13 cellular contexts compared by ENCODE assay signal in the genomic region with DNA sequence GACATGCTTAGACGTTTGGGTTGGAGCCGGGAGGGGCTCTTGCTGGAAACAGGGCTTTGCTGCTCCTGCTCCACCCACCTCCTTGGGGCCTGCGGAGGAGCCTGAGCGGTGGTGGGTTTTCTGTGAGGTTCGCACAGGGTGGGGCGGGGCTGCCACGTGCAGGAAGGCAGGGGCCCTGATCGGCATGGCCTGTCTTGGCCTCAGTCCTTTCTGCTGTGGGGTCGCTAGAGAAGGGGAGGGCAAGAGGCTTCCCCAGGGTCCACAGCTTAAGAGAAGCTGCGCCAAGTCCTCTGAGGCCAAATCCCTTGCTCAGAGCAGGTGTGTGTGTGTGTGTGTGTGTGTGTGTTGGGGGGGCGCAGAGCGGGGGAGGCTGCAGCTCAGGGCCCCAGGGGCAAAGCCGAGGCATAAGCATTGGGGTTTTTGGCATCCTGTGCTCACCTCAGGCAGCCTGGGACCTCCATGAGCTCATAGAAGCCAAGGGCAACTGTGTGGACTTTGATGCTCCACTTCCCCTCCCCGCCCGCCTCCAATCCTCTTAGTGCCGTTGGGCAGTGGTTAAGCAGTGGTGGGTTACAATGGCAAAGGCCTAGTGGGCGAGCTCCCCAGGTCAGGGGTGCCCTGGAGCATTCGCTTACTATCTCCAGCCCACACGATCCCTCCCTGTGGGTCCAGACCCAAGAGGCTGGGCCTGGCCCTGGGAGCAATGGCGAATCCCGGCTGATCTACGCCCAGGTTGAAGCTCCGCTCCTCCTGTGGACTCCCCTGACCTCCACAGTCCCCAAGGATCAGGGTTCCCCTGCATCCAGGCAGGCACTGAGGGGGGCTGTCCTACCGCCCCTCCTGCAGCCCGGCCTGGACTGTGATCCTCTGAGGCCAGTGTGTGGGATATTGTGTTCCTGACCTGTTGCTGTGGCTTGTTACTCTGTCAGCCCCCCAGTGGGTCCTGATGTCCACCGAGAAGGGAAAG. TPM values are rescaled to one million over a fixed set of nuclear protein-coding genes. Genes with fewer than 3 reads are reported as not detected.
DNase-seq lines count a peak whose midpoint lies in the region; TF ChIP-seq lines count a peak whose summit lies in the region.
"Had no signal": no experiment of that assay in that cellular context is flagged by ENCODE, and none has a peak within 500 bp of the region (broad histone marks: within the 10 kb centered on the region; RNA-seq: fewer than 3 reads in every experiment).

No MANE protein-coding gene starts in this region.

- WGBS in SK-N-SH (ENCODE audit: low lambda C conversion rate), result 77% methylated on average over 18 of the region's 26 CpGs

- TF ChIP-seq CTCF in SK-N-SH (IDR thresholded peaks at IDR 0.05), result no peak

- no peaks in the 10 kb centered on the region for H4K20me1 ChIP-seq in SK-N-SH (ENCODE audit: insufficient read depth)

- peaks cover 64% of the 10 kb centered on the region for H3K4me1 ChIP-seq in effector memory CD4-positive, alpha-beta T cell (ENCODE audit: control insufficient read depth, insufficient read depth, low read length, poor library complexity, severe bottlenecking)
- H3K4me1 ChIP-seq in skeletal muscle tissue (ENCODE audit: control insufficient read depth in 3 of 3, insufficient read depth in 3 of 3, low read length in 3 of 3), result peaks cover 52 to 61% (median 58%) of the 10 kb centered on the region in 3 donors
- H3K4me1 ChIP-seq in SK-N-SH (ENCODE audit: control insufficient read depth in 1 of 2, insufficient read depth in 2 of 2, low read depth in 1 of 2, low read length in 1 of 2), result peaks cover 0 to 17% of the 10 kb centered on the region in 2 experiments; a peak in 1 of 4 replicates

- no peak overlapping the region for H3K4me2 ChIP-seq in SK-N-SH

- H3K4me3 Mint-ChIP-seq in activated CD4-positive, alpha-beta memory T cell treated with anti-CD3 and anti-CD28 coated beads, Interleukin-2, amount 10 ng/mL, durations not matched to agents 7 days and 5 days, result no peak overlapping the region
- H3K4me3 Mint-ChIP-seq: activated B cell treated with CpG ODN at 0.5 μM for 24 hours had no signal

- DNase-seq in Jurkat, Clone E6-1 (ENCODE audit: low read depth, low spot score), result peak; percentile 75
- no peak for DNase-seq in activated CD4-positive, alpha-beta memory T cell treated with anti-CD3 and anti-CD28 coated beads, Interleukin-2, amount 10 ng/mL, durations not matched to agents 7 days and 5 days
- DNase-seq in effector memory CD4-positive, alpha-beta T cell, result no peak
- DNase-seq in ecto neural progenitor cell (ENCODE audit: low spot score) (no peak), NCI-H2171 treated with DMSO at 0.1 percent for 48 hours (lab: John Stamatoyannopoulos, UW) (no peak), SK-N-SH (no peak), SW480 (ENCODE audit: low spot score) (no peak)
- DNase-seq: activated B cell treated with CpG ODN at 0.5 μM for 24 hours, NCI-H187, sigmoid colon had no signal

- H3K9me3 Mint-ChIP-seq in activated CD4-positive, alpha-beta memory T cell treated with anti-CD3 and anti-CD28 coated beads, Interleukin-2, amount 10 ng/mL, durations not matched to agents 7 days and 5 days, result no peaks in the 10 kb centered on the region
- H3K9me3 Mint-ChIP-seq: activated B cell treated with CpG ODN at 0.5 μM for 24 hours had no signal

- no peaks in the 10 kb centered on the region for H3K36me3 Mint-ChIP-seq in activated CD4-positive, alpha-beta memory T cell treated with anti-CD3 and anti-CD28 coated beads, Interleukin-2, amount 10 ng/mL, durations not matched to agents 7 days and 5 days (ENCODE audit: low read depth)

- no peaks in the 10 kb centered on the region for H3K36me3 ChIP-seq in effector memory CD4-positive, alpha-beta T cell (ENCODE audit: control insufficient read depth, insufficient read depth, low read length)
- H3K36me3 ChIP-seq in skeletal muscle tissue (ENCODE audit: control insufficient read depth in 3 of 3, insufficient read depth in 3 of 3, low read length in 3 of 3) (no peaks in the 10 kb centered on the region), SK-N-SH (replicated peaks in 1 of 2; ENCODE audit: control insufficient read depth in 1 of 2, insufficient read depth in 2 of 2, low read length in 1 of 2) (no peaks in the 10 kb centered on the region)
- H3K36me3 ChIP-seq: sigmoid colon, thyroid gland had no signal

- no peaks in the 10 kb centered on the region for H3K27me3 ChIP-seq in effector memory CD4-positive, alpha-beta T cell (replicated peaks; ENCODE audit: control insufficient read depth, insufficient read depth, low read length, poor library complexity, severe bottlenecking)
- H3K27me3 ChIP-seq in skeletal muscle tissue (ENCODE audit: control insufficient read depth in 3 of 3, insufficient read depth in 3 of 3, low read length in 3 of 3) (peaks cover 0 to 2% (median 0%) of the 10 kb centered on the region in 3 donors), SK-N-SH (ENCODE audit: insufficient read depth) (peaks cover 6% of the 10 kb centered on the region; the same call in 1 of the 2 replicates)
- H3K27me3 ChIP-seq: sigmoid colon, thyroid gland had no signal

- no peaks in the 10 kb centered on the region for H3F3A ChIP-seq in SK-N-SH (replicated peaks; ENCODE audit: insufficient read depth)

- H3K9me2 ChIP-seq in SK-N-SH, result no peaks in the 10 kb centered on the region

- TF ChIP-seq RAD21 in SK-N-SH (IDR thresholded peaks at IDR 0.05; ENCODE audit: low read length), result no peak

- H3K27ac ChIP-seq in effector memory CD4-positive, alpha-beta T cell (ENCODE audit: insufficient read depth, low read length, poor library complexity, severe bottlenecking), result peak overlapping the region; percentile 83
- H3K27ac ChIP-seq in skeletal muscle tissue (ENCODE audit: low read depth, low read length) (peak overlapping the region; percentile 91), SK-N-SH (ENCODE audit: low read depth in 2 of 2, low read length in 1 of 2) (no peak overlapping the region)
- H3K27ac ChIP-seq: thyroid gland had no signal

- H3K9me3 ChIP-seq in effector memory CD4-positive, alpha-beta T cell (ENCODE audit: control insufficient read depth, low read length), result no peaks in the 10 kb centered on the region
- H3K9me3 ChIP-seq in skeletal muscle tissue (ENCODE audit: control insufficient read depth in 3 of 3, low read length in 3 of 3) (no peaks in the 10 kb centered on the region), SK-N-SH (no peaks in the 10 kb centered on the region)
- H3K9me3 ChIP-seq: sigmoid colon, thyroid gland had no signal

- POLR2A ChIA-PET in activated CD4-positive, alpha-beta memory T cell treated with anti-CD3 and anti-CD28 coated beads, Interleukin-2, amount 10 ng/mL, durations not matched to agents 7 days and 5 days (lab: Charles Lee), result interaction anchor here (0.8 to 7.3 kb wide), 11 partner anchors 9 to 183 kb away, joined by 3 to 87 read pairs (median 4); a partner anchor contains a TSS
- POLR2A ChIA-PET in SK-N-SH (lab: Yijun Ruan, JAX), result no interaction called here

- CTCF ChIA-PET in activated CD4-positive, alpha-beta memory T cell treated with anti-CD3 and anti-CD28 coated beads, Interleukin-2, amount 10 ng/mL, durations not matched to agents 7 days and 5 days (lab: Charles Lee), result interaction anchor here (0.6 to 2.9 kb wide), 9 partner anchors 9 to 398 kb away, joined by 3 to 18 read pairs (median 4); no protein-coding TSS in a partner anchor
- CTCF ChIA-PET in SK-N-SH (lab: Yijun Ruan, JAX), result interaction anchor here (2.6 kb wide), 1 partner anchor 16 kb away, joined by 12 read pairs; no protein-coding TSS in a partner anchor

- no peak for TF ChIP-seq EP300 in SK-N-SH (IDR thresholded peaks at IDR 0.05; ENCODE audit: borderline replicate concordance in 1 of 2, low read depth in 1 of 2, low read length in 1 of 2)

- H3K79me2 ChIP-seq in SK-N-SH (ENCODE audit: insufficient read depth), result no peaks in the 10 kb centered on the region

- H3K4me1 Mint-ChIP-seq in activated CD4-positive, alpha-beta memory T cell treated with anti-CD3 and anti-CD28 coated beads, Interleukin-2, amount 10 ng/mL, durations not matched to agents 7 days and 5 days, result peaks cover 62% of the 10 kb centered on the region

- peak overlapping the region; percentile 98 for H3K27ac Mint-ChIP-seq in activated CD4-positive, alpha-beta memory T cell treated with anti-CD3 and anti-CD28 coated beads, Interleukin-2, amount 10 ng/mL, durations not matched to agents 7 days and 5 days
- H3K27ac Mint-ChIP-seq: activated B cell treated with CpG ODN at 0.5 μM for 24 hours had no signal

- H3K27me3 Mint-ChIP-seq in activated CD4-positive, alpha-beta memory T cell treated with anti-CD3 and anti-CD28 coated beads, Interleukin-2, amount 10 ng/mL, durations not matched to agents 7 days and 5 days, result no peaks in the 10 kb centered on the region

- no peak overlapping the region for H2AFZ ChIP-seq in SK-N-SH (ENCODE audit: low read depth)

- H3K4me3 ChIP-seq in Jurkat, Clone E6-1 (ENCODE audit: low read length), result no peak overlapping the region; the same call in 1 of the 2 replicates
- H3K4me3 ChIP-seq in effector memory CD4-positive, alpha-beta T cell (ENCODE audit: insufficient read depth, low read depth, low read length, poor library complexity, severe bottlenecking), result no peak overlapping the region
- H3K4me3 ChIP-seq in skeletal muscle tissue (ENCODE audit: low read length in 3 of 3), result peak overlapping the region in 1 of 3 donors; percentile 22
- H3K4me3 ChIP-seq in SK-N-SH (ENCODE audit: low read depth in 2 of 2, low read length in 1 of 2), result no peak overlapping the region
- H3K4me3 ChIP-seq: sigmoid colon, thyroid gland had no signal

- H3K9ac ChIP-seq in skeletal muscle tissue (ENCODE audit: low read depth in 1 of 3, low read length in 3 of 3), result peak overlapping the region in 1 of 3 donors; percentile 92
- no peak overlapping the region for H3K9ac ChIP-seq in SK-N-SH

TF ChIP-seq in SK-N-SH, 30 proteins besides CTCF, POLR2A, EP300 and RAD21 (continues in another document):
- TF ChIP-seq, protein P1, sequence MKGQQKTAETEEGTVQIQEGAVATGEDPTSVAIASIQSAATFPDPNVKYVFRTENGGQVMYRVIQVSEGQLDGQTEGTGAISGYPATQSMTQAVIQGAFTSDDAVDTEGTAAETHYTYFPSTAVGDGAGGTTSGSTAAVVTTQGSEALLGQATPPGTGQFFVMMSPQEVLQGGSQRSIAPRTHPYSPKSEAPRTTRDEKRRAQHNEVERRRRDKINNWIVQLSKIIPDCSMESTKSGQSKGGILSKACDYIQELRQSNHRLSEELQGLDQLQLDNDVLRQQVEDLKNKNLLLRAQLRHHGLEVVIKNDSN (IDR thresholded peaks at IDR 0.05; ENCODE audit: borderline replicate concordance, low read depth), result no peak
- TF ChIP-seq CHD2 (IDR thresholded peaks at IDR 0.05; ENCODE audit: low read length, partially characterized antibody) (no peak), FOXM1 (IDR thresholded peaks at IDR 0.05; ENCODE audit: low read depth) (no peak), EZH2phosphoT487 (IDR thresholded peaks at IDR 0.05; ENCODE audit: borderline replicate concordance, low read depth) (no peak)

RNA-seq across cellular contexts. Expression of a gene that starts 28.9 kb away (rescaled TPM):
- polyA plus RNA-seq in Jurkat, Clone E6-1 (2012; ENCODE audit: insufficient read depth, insufficient read length), result 5.8 TPM
- total RNA-seq in activated CD4-positive, alpha-beta memory T cell treated with anti-CD3 and anti-CD28 coated beads, Interleukin-2, amount 10 ng/mL, durations not matched to agents 7 days and 5 days, result 10 to 100 TPM in 1 of 2 experiments, 1 to 10 TPM in 1; 8.9 to 10.3 TPM
- 0.52 TPM for total RNA-seq in skeletal muscle tissue
- 0.10 and 0.69 TPM in 2 replicates for polyA plus RNA-seq in SK-N-SH (2012; rRNA removed)
- 0.06 and 0.13 TPM in 2 replicates for polyA plus RNA-seq in SK-N-SH (2012; cell fraction: cytosol; rRNA removed)
- 1.1 and 2.5 TPM in 2 replicates for polyA plus RNA-seq in SK-N-SH (2012; cell fraction: nucleus; rRNA removed)
- total RNA-seq: activated B cell treated with CpG ODN at 0.5 μM for 24 hours, dermis blood vessel endothelial cell had no signal

Comparison
In these comparisons a context has a peak if more than half of its experiments do, and no peak if none do; other contexts are left out.
1. H3K27ac ChIP-seq: peak in effector memory CD4-positive, alpha-beta T cell (single experiment) and skeletal muscle tissue (single experiment); none in SK-N-SH (0 of 2).